ENCODE assay signal across 22 cellular contexts in the genomic region with DNA sequence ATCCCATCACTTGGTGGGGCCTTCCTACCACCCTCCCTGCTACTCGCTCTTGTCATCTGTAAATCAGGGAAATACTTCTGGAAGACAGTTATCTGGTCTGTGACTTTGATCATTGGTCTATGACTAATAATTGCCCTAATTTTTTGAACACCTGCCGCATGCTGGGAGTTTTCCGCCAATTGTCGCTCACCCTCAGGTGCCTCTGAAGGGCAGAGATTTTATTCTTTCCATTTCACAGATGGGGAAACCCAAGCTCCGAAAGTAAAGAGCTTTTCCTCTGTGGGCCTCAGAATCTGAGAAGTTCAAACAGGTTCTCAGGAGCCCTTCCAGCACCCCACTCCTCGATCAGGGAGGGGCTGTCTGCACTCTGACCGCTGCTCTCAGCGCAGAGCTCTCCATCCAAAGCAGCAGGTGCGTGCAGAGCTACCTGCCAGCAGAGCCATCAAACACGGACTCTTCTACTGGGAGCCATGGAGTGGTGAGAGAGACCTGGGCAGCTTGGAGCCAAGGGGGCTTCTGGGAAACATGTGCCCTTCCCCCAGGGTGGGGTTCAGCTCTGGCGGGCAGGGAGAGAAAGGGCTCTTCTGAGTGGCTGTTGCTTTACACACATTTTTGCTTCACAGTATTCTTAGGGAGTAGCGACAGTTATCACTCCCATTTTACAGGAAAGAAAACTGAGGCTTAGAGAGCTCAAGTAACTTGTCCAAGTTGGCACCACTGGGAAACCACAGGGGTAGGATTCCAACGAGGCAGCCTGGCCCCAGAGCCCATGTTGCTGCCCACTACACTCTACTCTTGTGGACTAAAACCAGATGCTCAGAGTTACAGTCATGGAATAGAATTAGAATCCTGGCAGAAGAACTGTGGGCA. TPM values are rescaled to one million over a fixed set of nuclear protein-coding genes. Genes with fewer than 3 reads are reported as not detected.
DNase-seq lines count a peak whose midpoint lies in the region; ATAC-seq, FAIRE-seq and TF ChIP-seq lines count a peak whose summit lies in the region.
"Had no signal": no experiment of that assay in that cellular context is flagged by ENCODE, and none has a peak within 500 bp of the region (broad histone marks: within the 10 kb centered on the region; RNA-seq: fewer than 3 reads in every experiment).

No MANE protein-coding gene starts in this region.

- TF ChIP-seq CTCF in HepG2 (CRISPR knock-in tag; IDR thresholded peaks at IDR 0.05) (no peak), right lobe of liver (IDR thresholded peaks at IDR 0.05) (no peak), GM12878 (IDR thresholded peaks at IDR 0.05 in 2 of 3, conservative IDR thresholded peaks at IDR 0.05 in 1 of 3; ENCODE audit: control insufficient read depth in 2 of 3, extremely low read depth in 1 of 3, insufficient read depth in 1 of 3, low read depth in 3 of 3, low read length in 3 of 3) (no peak)

- CTCF ChIA-PET in HepG2 (lab: Yijun Ruan, JAX; ENCODE audit: low intra/inter-chr PET ratio, low total read pairs) (no interaction called here), GM12878 (lab: Yijun Ruan, JAX) (interaction anchor here (0.9 to 20.9 kb wide), 12 partner anchors 9 to 214 kb away, joined by 3 to 314 read pairs (median 8); no protein-coding TSS in a partner anchor)

- H3K27ac ChIP-seq in HepG2 (ENCODE audit: extremely low read length, insufficient read depth, low read length) (no peak overlapping the region), right lobe of liver (no peak overlapping the region), GM12878 (ENCODE audit: control insufficient read depth, insufficient read depth) (peak overlapping the region; percentile 61), GM23248 (no peak overlapping the region)
- H3K27ac ChIP-seq: tibial artery, WERI-Rb-1 had no signal

- H3K9me3 ChIP-seq in HepG2 (ENCODE audit: low read length): no peaks in the 10 kb centered on the region
- no peaks in the 10 kb centered on the region for H3K9me3 ChIP-seq in right lobe of liver
- no peaks in the 10 kb centered on the region for H3K9me3 ChIP-seq in GM12878 (replicated peaks; ENCODE audit: control insufficient read depth, insufficient read depth, low read length)
- H3K9me3 ChIP-seq in GM23248 (ENCODE audit: low read depth): no peaks in the 10 kb centered on the region
- H3K9me3 ChIP-seq: tibial artery had no signal

- BruUV-seq in HepG2 (replicated peaks; lab: Mats Ljungman, UMichigan) (no TSS peak), GM12878 (replicated peaks; lab: Mats Ljungman, UMichigan) (no TSS peak)

- FAIRE-seq in HepG2 (lab: Jason Lieb, UNC) (no peak), GM12878 (lab: Jason Lieb, UNC) (peak; percentile 89)

- H3K79me2 ChIP-seq in HepG2 (ENCODE audit: insufficient read depth, low read length) (no peaks in the 10 kb centered on the region), GM12878 (ENCODE audit: control insufficient read depth, insufficient read depth, low read length) (peaks cover 96% of the 10 kb centered on the region), GM23248 (ENCODE audit: insufficient read depth) (no peaks in the 10 kb centered on the region)

- no peaks in the 10 kb centered on the region for H3F3A ChIP-seq in GM23248 (ENCODE audit: insufficient read depth)

- H4K20me1 ChIP-seq in HepG2 (ENCODE audit: insufficient read depth, low read length) (no peaks in the 10 kb centered on the region), GM12878 (ENCODE audit: control insufficient read depth, insufficient read depth) (peaks cover 5% of the 10 kb centered on the region; the same call in 1 of the 2 replicates), GM23248 (ENCODE audit: insufficient read depth) (no peaks in the 10 kb centered on the region)

- H3K36me3 ChIP-seq in HepG2 (replicated peaks in 1 of 2; ENCODE audit: control insufficient read depth in 1 of 2, insufficient read depth in 2 of 2, low read length in 2 of 2): no peaks in the 10 kb centered on the region
- no peaks in the 10 kb centered on the region for H3K36me3 ChIP-seq in right lobe of liver
- H3K36me3 ChIP-seq in GM12878 (ENCODE audit: control insufficient read depth in 2 of 2, insufficient read depth in 2 of 2, low read length in 1 of 2): peaks cover 21 to 30% of the 10 kb centered on the region in 2 experiments
- H3K36me3 ChIP-seq in GM23248 (ENCODE audit: low read depth): no peaks in the 10 kb centered on the region
- H3K36me3 ChIP-seq: tibial artery, WERI-Rb-1 had no signal

- intact Hi-C loops in HepG2 (cut with micrococcal nuclease; ENCODE audit: unreplicated experiment) (no loop called here), right lobe of liver (cut with DNase I) (loop anchor here in 1 of 2 donors (10.0 kb wide), 1 partner anchor 89 kb away; no protein-coding TSS in a partner anchor), GM12878 (cut with micrococcal nuclease; ENCODE audit: unreplicated experiment) (loop anchor here (2.0 kb wide), 1 partner anchor 29 kb away; no protein-coding TSS in a partner anchor)

- no peak overlapping the region for H2AFZ ChIP-seq in HepG2 (ENCODE audit: low read length)
- no peak overlapping the region for H2AFZ ChIP-seq in GM12878 (ENCODE audit: control insufficient read depth, low read depth, low read length)
- H2AFZ ChIP-seq in GM23248: no peak overlapping the region

- SMC1A ChIA-PET in GM12878 (lab: Charles Lee; ENCODE audit: uncharacterized antibody, unreplicated experiment): interaction anchor here (0.7 to 23.9 kb wide), 14 partner anchors 8 to 166 kb away, joined by 3 to 391 read pairs (median 6); no protein-coding TSS in a partner anchor

- peaks cover 13% of the 10 kb centered on the region for H3K4me1 ChIP-seq in HepG2 (ENCODE audit: insufficient read depth, low read length)
- H3K4me1 ChIP-seq in right lobe of liver: peaks cover 0 to 12% (median 6%) of the 10 kb centered on the region in 4 donors
- peaks cover 52% of the 10 kb centered on the region for H3K4me1 ChIP-seq in GM12878 (ENCODE audit: control insufficient read depth, insufficient read depth, low read length)
- no peaks in the 10 kb centered on the region for H3K4me1 ChIP-seq in GM23248 (ENCODE audit: insufficient read depth)

- POLR2A ChIA-PET in HepG2 (lab: Yijun Ruan, JAX) (no interaction called here), GM12878 (lab: Charles Lee) (interaction anchor here (0.6 to 3.0 kb wide), 19 partner anchors 9 to 1214 kb away, joined by 3 to 15 read pairs (median 5); no protein-coding TSS in a partner anchor)

- H3K9me2 ChIP-seq in GM23248 (ENCODE audit: insufficient read depth): no peaks in the 10 kb centered on the region

- TF ChIP-seq EP300 in HepG2 (IDR thresholded peaks at IDR 0.05; ENCODE audit: low read depth in 2 of 2, low read length in 2 of 2) (no peak), HepG2 (CRISPR knock-in tag; IDR thresholded peaks at IDR 0.05; ENCODE audit: borderline replicate concordance) (no peak), GM12878 (IDR thresholded peaks at IDR 0.05; ENCODE audit: borderline replicate concordance in 1 of 2, control insufficient read depth in 1 of 2, low read depth in 2 of 2, low read length in 2 of 2) (no peak)

- peaks cover 20 to 48% of the 10 kb centered on the region in 2 experiments for H3K27me3 ChIP-seq in HepG2 (ENCODE audit: control insufficient read depth in 1 of 2, insufficient read depth in 2 of 2, low read length in 2 of 2)
- H3K27me3 ChIP-seq in right lobe of liver: peaks cover 0 to 19% of the 10 kb centered on the region in 2 donors
- H3K27me3 ChIP-seq in GM12878 (replicated peaks in 1 of 2; ENCODE audit: control insufficient read depth in 2 of 2, insufficient read depth in 2 of 2, low read length in 1 of 2): no peaks in the 10 kb centered on the region
- peaks cover 7% of the 10 kb centered on the region; the same call in 1 of the 2 replicates for H3K27me3 ChIP-seq in GM23248 (replicated peaks; ENCODE audit: insufficient read depth)

- H3K4me3 ChIP-seq in HepG2 (replicated peaks in 1 of 3; ENCODE audit: insufficient read depth in 1 of 3, low read depth in 2 of 3, low read length in 3 of 3): no peak overlapping the region
- no peak overlapping the region for H3K4me3 ChIP-seq in right lobe of liver
- peak overlapping the region; percentile 17; the same call in 1 of the 2 replicates for H3K4me3 ChIP-seq in GM12878
- H3K4me3 ChIP-seq in GM23248: no peak overlapping the region
- H3K4me3 ChIP-seq: tibial artery had no signal

- RAD21 ChIA-PET in GM12878 (lab: Charles Lee; ENCODE audit: unreplicated experiment): interaction anchor here (0.8 to 7.3 kb wide), 14 partner anchors 9 to 163 kb away, joined by 3 to 99 read pairs (median 8); no protein-coding TSS in a partner anchor

- DNase-seq in NCI-H1105 treated with DMSO at 0.1 percent for 48 hours (lab: John Stamatoyannopoulos, UW): peak; percentile 1
- DNase-seq in NCI-H1105 (lab: John Stamatoyannopoulos, UW): no peak
- no peak for DNase-seq in HepG2 (ENCODE audit: low spot score)
- DNase-seq in right lobe of liver: no peak
- DNase-seq in GM12878 (ENCODE audit: low read depth, low spot score): peak; percentile 74
- DNase-seq in GM23248: no peak
- no peak for DNase-seq in erythroblast (lab: John Stamatoyannopoulos, UW)
- DNase-seq in hypothalamus (lab: John Stamatoyannopoulos, UW): no peak
- DNase-seq: 8988T; amygdala; DND-41; effector CD8-positive, alpha-beta T cell; head of caudate nucleus; HFFc6; naive thymus-derived CD8-positive, alpha-beta T cell; NCI-H146; NCI-H345; NK-92 treated with Interleukin-12 subunit alpha and Interleukin-12 subunit beta, amount 100 ng/mL, for 24 hours; T-cell; tibial artery; WERI-Rb-1 had no signal

- 45% methylated on average over 9 of the region's 13 CpGs for WGBS in HepG2 (ENCODE audit: low lambda C conversion rate)
- WGBS in right lobe of liver (ENCODE audit: insufficient coverage, low coverage, low lambda C conversion rate, missing lambda C conversion rate): 61% methylated on average over 10 of the region's 13 CpGs
- WGBS in GM12878 (ENCODE audit: insufficient coverage, insufficient replicate concordance, low lambda C conversion rate, missing lambda C conversion rate): 9% methylated on average over 13 of the region's 13 CpGs
- 80 to 84% methylated on average over 13 of the region's 13 CpGs for WGBS in GM23248 (ENCODE audit: low coverage in 1 of 2, low lambda C conversion rate in 2 of 2, missing lambda C conversion rate in 2 of 2), 2 experiments

- H3K9ac ChIP-seq in HepG2 (ENCODE audit: insufficient read depth, low read depth, low read length): no peak overlapping the region
- H3K9ac ChIP-seq in GM12878 (ENCODE audit: control insufficient read depth, insufficient read depth, low read length): peak overlapping the region; percentile 30; the same call in 1 of the 2 replicates
- no peak overlapping the region for H3K9ac ChIP-seq in GM23248

- H3K4me2 ChIP-seq in HepG2 (ENCODE audit: low read depth, low read length) (no peak overlapping the region), GM12878 (ENCODE audit: control insufficient read depth, insufficient read depth) (peak overlapping the region; percentile 84), GM23248 (ENCODE audit: unreplicated experiment) (no peak overlapping the region)

- TF ChIP-seq RAD21 in HepG2 (CRISPR knock-in tag; IDR thresholded peaks at IDR 0.05) (no peak), GM12878 (IDR thresholded peaks at IDR 0.05; ENCODE audit: insufficient read depth, low read depth, low read length) (no peak)

- in situ Hi-C loops in HepG2 (cut with HindIII; ENCODE audit: extremely low pct_ligation_motif_present, low pct_unique_long_range_greater_than_20kb) (no loop called here), GM12878 (cut with MboI) (no loop called here), GM23248 (cut with MboI) (no loop called here)

- ATAC-seq in HepG2: no peak
- ATAC-seq in right lobe of liver: no peak
- peak; percentile 56 for ATAC-seq in GM12878
- ATAC-seq: naive thymus-derived CD8-positive, alpha-beta T cell; T-cell had no signal

- no peak for TF ChIP-seq POLR2A in HepG2 (IDR thresholded peaks at IDR 0.05; ENCODE audit: insufficient read depth in 1 of 2, low read depth in 2 of 2, low read length in 2 of 2)
- no peak for TF ChIP-seq POLR2A in right lobe of liver (IDR thresholded peaks at IDR 0.05)
- peak; percentile 44; the same call in 1 of the 2 replicates for TF ChIP-seq POLR2A in GM12878 (IDR thresholded peaks at IDR 0.05; ENCODE audit: low read depth, low read length)
- no peak for TF ChIP-seq POLR2A in erythroblast (IDR thresholded peaks at IDR 0.05; ENCODE audit: low read length)

RNA-seq across cellular contexts. Expression of gene RUNX3, which starts 5.8 kb away (rescaled TPM):
- total RNA-seq in HepG2 (2016; rRNA removed; fragmentation: Illumina TruSeq; extraction: Trizol): 0.04 TPM in 1 of 2 replicates, not detected in the other
- not detected in 2 replicates for total RNA-seq in HepG2 (2016; cell fraction: cytosol; rRNA removed; fragmentation: Illumina TruSeq; extraction: Trizol; ENCODE audit: low read depth)
- 0.04 and 0.06 TPM in 2 replicates for total RNA-seq in HepG2 (2016; cell fraction: insoluble cytoplasmic fraction; rRNA removed; fragmentation: Illumina TruSeq; extraction: Trizol)
- 0.07 TPM in 1 of 2 replicates, not detected in the other for total RNA-seq in HepG2 (2016; cell fraction: membrane; rRNA removed; fragmentation: Illumina TruSeq; extraction: Trizol)
- not detected in 2 replicates for total RNA-seq in HepG2 (2016; cell fraction: nucleus; rRNA removed; fragmentation: Illumina TruSeq; extraction: Trizol)
- 0.17 and 0.22 TPM in 2 replicates for polyA plus RNA-seq in HepG2 (2011; rRNA removed)
- 0.12 and 0.21 TPM in 2 replicates for polyA plus RNA-seq in HepG2 (2011; cell fraction: cytosol; rRNA removed)
- polyA plus RNA-seq in HepG2 (2011; cell fraction: nucleus; rRNA removed): 0.26 and 0.35 TPM in 2 replicates
- polyA plus RNA-seq in HepG2 (2012): 0.67 and 0.68 TPM in 2 replicates
- polyA plus RNA-seq in HepG2 (2016; cell fraction: cytosol; fragmentation: Illumina TruSeq; extraction: Trizol; ENCODE audit: low read depth): 0.07 TPM in 1 of 2 replicates, not detected in the other
- polyA plus RNA-seq in HepG2 (2016; cell fraction: insoluble cytoplasmic fraction; fragmentation: Illumina TruSeq; extraction: Trizol; ENCODE audit: low read depth): 0.05 and 0.15 TPM in 2 replicates
- polyA plus RNA-seq in HepG2 (2016; cell fraction: membrane; fragmentation: Illumina TruSeq; extraction: Trizol; ENCODE audit: low read depth): 0.09 and 0.14 TPM in 2 replicates
- 0.19 TPM in 1 of 2 replicates, not detected in the other for polyA plus RNA-seq in HepG2 (2016; cell fraction: nucleus; fragmentation: Illumina TruSeq; extraction: Trizol; ENCODE audit: insufficient read depth, low read depth)
- polyA minus RNA-seq in HepG2 (2011; rRNA and poly(A)+ RNA removed; ENCODE audit: low replicate concordance): 0.74 TPM in 1 of 2 replicates, not detected in the other
- 0.18 and 0.89 TPM in 2 replicates for polyA minus RNA-seq in HepG2 (2011; cell fraction: cytosol; rRNA and poly(A)+ RNA removed)
- polyA minus RNA-seq in HepG2 (2011; cell fraction: nucleus; rRNA and poly(A)+ RNA removed): 0.12 TPM in 1 of 2 replicates, not detected in the other
- total RNA-seq in right lobe of liver: 1 to 10 TPM in 3 of 6 experiments, under 1 TPM in 3; 0.46 to 3.1 (median 0.84) TPM
- 101 and 106 TPM in 2 replicates for total RNA-seq in GM12878 (2013; cell fraction: nucleolus; rRNA removed)
- 25.8 and 33.5 TPM in 2 replicates for total RNA-seq in GM12878 (2014; rRNA removed)
- total RNA-seq in GM12878 (2014; rRNA removed; fragmentation: Illumina TruSeq; extraction: Trizol): 18.4 and 19.0 TPM in 2 replicates
- 148 and 151 TPM in 2 replicates for total RNA-seq in GM12878 (2021)
- polyA plus RNA-seq in GM12878 (2011; ENCODE audit: low read depth): 44.1 TPM
- polyA plus RNA-seq in GM12878 (2011; rRNA removed): 15.0 and 25.8 TPM in 2 replicates
- 45.6 and 51.9 TPM in 2 replicates for polyA plus RNA-seq in GM12878 (2011; cell fraction: cytosol; rRNA removed)
- polyA plus RNA-seq in GM12878 (2011; cell fraction: nucleus; rRNA removed): 72.8 and 112 TPM in 2 replicates
- 91.6 and 104 TPM in 2 replicates for polyA plus RNA-seq in GM12878 (2012)
- 48.8 and 61.7 TPM in 2 replicates for polyA plus RNA-seq in GM12878 (2014; fragmentation: Illumina TruSeq; extraction: Trizol)
- polyA plus RNA-seq in GM12878 (2014; fragmentation: Nextera tagmentation; extraction: Ambion mirVana): 10 to 100 TPM; 21.6 to 26.3 TPM
- 64.7 and 79.6 TPM in 2 replicates for polyA plus RNA-seq in GM12878 (2014; rRNA removed)
- polyA plus RNA-seq in GM12878 (2016; fragmentation: Nextera tagmentation; extraction: Ambion mirVana): 10 to 100 TPM; 29.3 to 34.0 TPM
- polyA minus RNA-seq in GM12878 (2011; rRNA and poly(A)+ RNA removed): 20.0 and 31.7 TPM in 2 replicates
- 30.6 and 47.6 TPM in 2 replicates for polyA minus RNA-seq in GM12878 (2011; cell fraction: cytosol; rRNA and poly(A)+ RNA removed)
- 30.8 and 46.2 TPM in 2 replicates for polyA minus RNA-seq in GM12878 (2011; cell fraction: nucleus; rRNA and poly(A)+ RNA removed)
- 0.43 and 2.7 TPM in 2 replicates for total RNA-seq in GM23248 (2014; rRNA removed; shearing (Covaris generic))
- polyA plus RNA-seq in GM23248 (2016; fragmentation: Nextera tagmentation; extraction: Ambion mirVana): 1.3 and 1.4 TPM in 2 replicates
- total RNA-seq: HFFc6, lung microvascular endothelial cell had no signal

Comparison
In these comparisons a context has a peak if more than half of its experiments do, and no peak if none do; other contexts are left out.
1. DNase-seq: peak in NCI-H1105 treated with DMSO at 0.1 percent for 48 hours (single experiment) and GM12878 (single experiment); none in NCI-H1105 (single experiment), HepG2 (single experiment), right lobe of liver (0 of 3), GM23248 (single experiment), erythroblast (0 of 2) and hypothalamus (0 of 51).